ENCODE assay signal across 25 cellular contexts in genomic region chr16:50516890-50517289, GRCh38. TPM values are rescaled to one million over a fixed set of nuclear protein-coding genes. Genes with fewer than 3 reads are reported as not detected.
"Had no signal": no experiment of that assay in that cellular context is flagged by ENCODE, and none has a peak within 500 bp of the region (broad histone marks: within the 10 kb centered on the region; RNA-seq: fewer than 3 reads in every experiment).

No MANE protein-coding gene starts in this region.

- H3K36me3 ChIP-seq: colonic mucosa, esophagus muscularis mucosa, esophagus squamous epithelium, gastrocnemius medialis, gastroesophageal sphincter, heart left ventricle, heart right ventricle had no signal

- H3K27me3 ChIP-seq: colonic mucosa, dorsolateral prefrontal cortex, esophagus muscularis mucosa, gastroesophageal sphincter had no signal

- DNase-seq: colonic mucosa; cortex of kidney; dermis blood vessel endothelial cell; dorsolateral prefrontal cortex; effector CD4-positive, alpha-beta T cell; effector CD8-positive, alpha-beta T cell; effector memory CD4-positive, alpha-beta T cell; effector memory CD8-positive, alpha-beta T cell; erythroblast; esophagus squamous epithelium; foreskin fibroblast; foreskin keratinocyte; foreskin melanocyte; gastrocnemius medialis; glutamatergic neuron; heart left ventricle; heart right ventricle had no signal

- H3K4me1 ChIP-seq: colonic mucosa, esophagus muscularis mucosa, esophagus squamous epithelium, foreskin keratinocyte, gastrocnemius medialis, gastroesophageal sphincter, heart left ventricle, heart right ventricle had no signal

- H3K27ac ChIP-seq: colonic mucosa, coronary artery, dorsolateral prefrontal cortex, epithelial cell of prostate, esophagus muscularis mucosa, esophagus squamous epithelium, foreskin keratinocyte, gastrocnemius medialis, gastroesophageal sphincter, heart left ventricle, heart right ventricle had no signal

- FAIRE-seq: endothelial cell of umbilical vein had no signal

- H3K4me3 ChIP-seq: colonic mucosa, coronary artery, dorsolateral prefrontal cortex, esophagus muscularis mucosa, esophagus squamous epithelium, gastrocnemius medialis, gastroesophageal sphincter, heart left ventricle, heart right ventricle had no signal

- ATAC-seq: effector memory CD8-positive, alpha-beta T cell; esophagus mucosa; foreskin keratinocyte; gastrocnemius medialis; gastroesophageal sphincter; heart left ventricle; heart right ventricle had no signal

- H3K9me3 ChIP-seq: colonic mucosa had no signal

RNA-seq across cellular contexts. Expression of gene NKD1, which starts 31.3 kb away (rescaled TPM):
- total RNA-seq: dermis blood vessel endothelial cell, endothelial cell of umbilical vein, epithelial cell of proximal tubule, fibroblast of villous mesenchyme had no signal
- polyA plus RNA-seq: endothelial cell of umbilical vein had no signal
